Comparison of ENCODE assay signal across 13 cellular contexts in the genomic region with DNA sequence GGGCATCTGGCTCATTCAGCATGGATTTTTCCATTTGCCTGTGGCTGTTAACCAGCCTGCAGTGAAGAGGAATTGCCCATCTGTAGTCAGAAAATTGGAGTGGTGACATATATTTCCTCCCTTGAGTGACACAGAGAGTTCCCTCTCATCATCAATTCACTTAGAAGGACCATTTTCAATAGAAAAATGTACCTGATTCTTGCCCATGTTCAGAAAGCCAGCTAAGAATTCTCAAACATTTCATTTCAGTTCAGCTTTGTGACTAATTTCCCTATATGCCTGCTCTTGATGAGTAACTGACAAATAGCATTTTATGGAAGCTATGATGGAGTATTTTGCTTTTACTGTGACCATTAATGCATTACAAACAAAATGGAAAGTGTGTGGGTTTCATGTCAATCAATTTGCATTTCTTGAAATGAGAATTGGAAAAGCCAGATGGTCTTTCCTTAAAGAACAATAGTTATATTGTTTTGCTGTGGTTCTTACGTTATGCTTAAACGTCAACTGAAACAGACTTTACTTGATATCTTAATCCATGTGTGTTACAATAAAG.
DNase-seq lines count a peak whose midpoint lies in the region; ATAC-seq and TF ChIP-seq lines count a peak whose summit lies in the region.
"Had no signal": no experiment of that assay in that cellular context is flagged by ENCODE, and none has a peak within 500 bp of the region (broad histone marks: within the 10 kb centered on the region; RNA-seq: fewer than 3 reads in every experiment).

No MANE protein-coding gene starts in this region.

- peak overlapping the region; percentile 7 for H3K27ac Mint-ChIP-seq in activated T-cell treated with anti-CD3 and anti-CD28 coated beads, Interleukin-2, amount 50 U/mL, for 72 hours
- H3K27ac Mint-ChIP-seq in stimulated activated naive CD8-positive, alpha-beta T cell treated with anti-CD3 and anti-CD28 coated beads, Interleukin-15, amount 100 ng/mL, for 72 hours: peak overlapping the region in 1 of 2 donors; percentile 74
- no peak overlapping the region for H3K27ac Mint-ChIP-seq in mesothelial cell of epicardium

- in situ Hi-C loops in HAP-1 (cut with MboI; ENCODE audit: low sequenced_read_pairs): no loop called here

- H3K4me3 ChIP-seq in HAP-1: no peak overlapping the region
- H3K4me3 ChIP-seq: transverse colon had no signal

- peak overlapping the region in 1 of 2 donors; percentile 13 for H3K4me3 Mint-ChIP-seq in activated T-cell treated with anti-CD3 and anti-CD28 coated beads, Interleukin-2, amount 50 U/mL, for 72 hours
- no peak overlapping the region for H3K4me3 Mint-ChIP-seq in stimulated activated naive CD8-positive, alpha-beta T cell treated with anti-CD3 and anti-CD28 coated beads, Interleukin-15, amount 100 ng/mL, for 72 hours
- no peak overlapping the region for H3K4me3 Mint-ChIP-seq in mesothelial cell of epicardium
- H3K4me3 Mint-ChIP-seq: central memory CD8-positive, alpha-beta T cell had no signal

- peaks cover 0 to 2% of the 10 kb centered on the region in 2 donors for H3K9me3 Mint-ChIP-seq in activated T-cell treated with anti-CD3 and anti-CD28 coated beads, Interleukin-2, amount 50 U/mL, for 72 hours
- H3K9me3 Mint-ChIP-seq in stimulated activated naive CD8-positive, alpha-beta T cell treated with anti-CD3 and anti-CD28 coated beads, Interleukin-15, amount 100 ng/mL, for 72 hours: no peaks in the 10 kb centered on the region
- peaks cover 13% of the 10 kb centered on the region for H3K9me3 Mint-ChIP-seq in mesothelial cell of epicardium
- H3K9me3 Mint-ChIP-seq: central memory CD8-positive, alpha-beta T cell had no signal

- no peaks in the 10 kb centered on the region for H3K4me1 ChIP-seq in HAP-1
- H3K4me1 ChIP-seq: transverse colon had no signal

- TF ChIP-seq CTCF in mesothelial cell of epicardium (IDR thresholded peaks at IDR 0.05; ENCODE audit: unreplicated experiment): no peak

- no peaks in the 10 kb centered on the region for H3K36me3 Mint-ChIP-seq in activated T-cell treated with anti-CD3 and anti-CD28 coated beads, Interleukin-2, amount 50 U/mL, for 72 hours (ENCODE audit: insufficient read depth in 2 of 2)
- H3K36me3 Mint-ChIP-seq in mesothelial cell of epicardium: no peaks in the 10 kb centered on the region

- DNase-seq in activated T-cell treated with anti-CD3 and anti-CD28 coated beads, Interleukin-2, amount 50 U/mL, for 72 hours: no peak
- no peak for DNase-seq in activated T-cell treated with anti-CD3 and anti-CD28 coated beads, Interleukin-2, amount 50 U/mL, for 1 hour
- no peak for DNase-seq in stimulated activated naive CD8-positive, alpha-beta T cell treated with anti-CD3 and anti-CD28 coated beads, Interleukin-15, amount 100 ng/mL, for 72 hours
- no peak for DNase-seq in mesothelial cell of epicardium (ENCODE audit: low spot score in 2 of 2, unreplicated experiment in 2 of 2)
- DNase-seq in T-helper 9 cell: no peak
- no peak for DNase-seq in HAP-1 (ENCODE audit: low spot score in 2 of 2)
- DNase-seq: NCI-H1092, posterior cingulate gyrus, transverse colon had no signal

- H3K27me3 ChIP-seq in HAP-1 (ENCODE audit: low read depth): peaks cover 3% of the 10 kb centered on the region; the same call in 1 of the 2 replicates
- H3K27me3 ChIP-seq: transverse colon had no signal

- peaks cover 52% of the 10 kb centered on the region for H3K27me3 Mint-ChIP-seq in activated T-cell treated with anti-CD3 and anti-CD28 coated beads, Interleukin-2, amount 50 U/mL, for 72 hours (ENCODE audit: low read depth)
- H3K27me3 Mint-ChIP-seq in stimulated activated naive CD8-positive, alpha-beta T cell treated with anti-CD3 and anti-CD28 coated beads, Interleukin-15, amount 100 ng/mL, for 72 hours: peaks cover 30% of the 10 kb centered on the region
- H3K27me3 Mint-ChIP-seq in mesothelial cell of epicardium (ENCODE audit: low read depth): no peaks in the 10 kb centered on the region

- no peaks in the 10 kb centered on the region for H3K9me3 ChIP-seq in HAP-1
- H3K9me3 ChIP-seq: transverse colon had no signal

- H3K36me3 ChIP-seq in HAP-1 (replicated peaks): no peaks in the 10 kb centered on the region
- H3K36me3 ChIP-seq: transverse colon had no signal

- peak; percentile 60 to 81 for ATAC-seq in activated T-cell treated with anti-CD3 and anti-CD28 coated beads, Interleukin-2, amount 50 U/mL, for 72 hours (replicated peaks in 1 of 2)
- ATAC-seq in GM21737 (IDR thresholded peaks at IDR 0.05; ENCODE audit: unreplicated experiment): peak; percentile 85
- ATAC-seq in HG03175 (IDR thresholded peaks at IDR 0.05; ENCODE audit: unreplicated experiment): peak; percentile 72
- peak; percentile 76 for ATAC-seq in stimulated activated naive CD8-positive, alpha-beta T cell treated with anti-CD3 and anti-CD28 coated beads, Interleukin-15, amount 100 ng/mL, for 72 hours
- ATAC-seq: HCT116 had no signal

- H3K4me1 Mint-ChIP-seq in activated T-cell treated with anti-CD3 and anti-CD28 coated beads, Interleukin-2, amount 50 U/mL, for 72 hours (ENCODE audit: low read depth): peaks cover 19% of the 10 kb centered on the region
- peaks cover 12% of the 10 kb centered on the region for H3K4me1 Mint-ChIP-seq in stimulated activated naive CD8-positive, alpha-beta T cell treated with anti-CD3 and anti-CD28 coated beads, Interleukin-15, amount 100 ng/mL, for 72 hours
- no peaks in the 10 kb centered on the region for H3K4me1 Mint-ChIP-seq in mesothelial cell of epicardium
- H3K4me1 Mint-ChIP-seq: central memory CD8-positive, alpha-beta T cell had no signal
